10 cellular contexts compared by ENCODE assay signal in the genomic region with DNA sequence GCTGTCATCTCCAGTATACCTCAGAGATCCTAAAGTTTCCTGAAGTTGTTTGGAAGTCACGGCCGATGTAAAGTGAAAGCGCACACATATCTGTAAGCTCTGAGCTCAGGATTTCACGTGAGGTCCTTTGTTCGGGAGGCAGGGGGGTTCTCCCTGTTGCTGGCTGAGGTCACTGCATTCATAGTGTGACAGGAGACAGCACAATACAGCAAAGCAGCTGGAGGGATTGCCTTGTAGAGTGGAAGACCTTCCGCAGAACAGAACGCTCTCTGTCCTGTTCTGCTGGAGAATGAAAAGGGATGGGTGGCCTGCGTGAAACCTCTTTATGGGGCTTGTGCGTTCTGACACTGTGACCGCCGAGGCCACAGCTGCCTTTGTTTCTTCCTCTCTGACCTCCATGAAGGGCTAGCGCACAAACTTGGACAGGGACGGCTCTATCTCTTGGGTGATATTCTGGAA. TPM values are rescaled to one million over a fixed set of nuclear protein-coding genes. Genes with fewer than 3 reads are reported as not detected.
A peak's percentile ranks its signal among the peaks of the same experiment; 100 is the strongest.
DNase-seq lines count a peak whose midpoint lies in the region; ATAC-seq, FAIRE-seq and TF ChIP-seq lines count a peak whose summit lies in the region.
"Had no signal": no experiment of that assay in that cellular context is flagged by ENCODE, and none has a peak within 500 bp of the region (broad histone marks: within the 10 kb centered on the region; RNA-seq: fewer than 3 reads in every experiment).

No MANE protein-coding gene starts in this region.

- no peak overlapping the region; the same call in 1 of the 2 replicates for H3K9ac ChIP-seq in GM23248

- in situ Hi-C loops in GM23248 (cut with MboI): no loop called here

- CTCF ChIA-PET in activated CD8-positive, alpha-beta memory T cell treated with anti-CD3 and anti-CD28 coated beads, Interleukin-2, amount 10 ng/mL, durations not matched to agents 7 days and 5 days (lab: Charles Lee): interaction anchor here (1.0 to 2.4 kb wide), 8 partner anchors 9 to 77 kb away, joined by 3 to 14 read pairs (median 8); partner anchors contain the start of genes SERPINB1 and SERPINB9

- H3K27me3 Mint-ChIP-seq in activated CD8-positive, alpha-beta memory T cell treated with anti-CD3 and anti-CD28 coated beads, Interleukin-2, amount 10 ng/mL, durations not matched to agents 7 days and 5 days: no peaks in the 10 kb centered on the region

- H3K9me3 Mint-ChIP-seq in activated CD8-positive, alpha-beta memory T cell treated with anti-CD3 and anti-CD28 coated beads, Interleukin-2, amount 10 ng/mL, durations not matched to agents 7 days and 5 days (ENCODE audit: low read depth): no peaks in the 10 kb centered on the region

- H3K4me3 ChIP-seq in GM23248: no peak overlapping the region
- peak overlapping the region; percentile 52 for H3K4me3 ChIP-seq in left ventricle myocardium inferior
- no peak overlapping the region for H3K4me3 ChIP-seq in lower leg skin (ENCODE audit: low read depth, poor library complexity, severe bottlenecking)

- H3K9me3 ChIP-seq in GM23248 (ENCODE audit: low read depth) (no peaks in the 10 kb centered on the region), left ventricle myocardium inferior (replicated peaks) (no peaks in the 10 kb centered on the region)

- H3K27ac Mint-ChIP-seq in activated CD8-positive, alpha-beta memory T cell treated with anti-CD3 and anti-CD28 coated beads, Interleukin-2, amount 10 ng/mL, durations not matched to agents 7 days and 5 days: peak overlapping the region; percentile 94

- no peaks in the 10 kb centered on the region for H3K9me2 ChIP-seq in GM23248 (ENCODE audit: insufficient read depth)

- H3K27me3 ChIP-seq in GM23248 (replicated peaks; ENCODE audit: insufficient read depth) (no peaks in the 10 kb centered on the region), left ventricle myocardium inferior (ENCODE audit: low read depth) (no peaks in the 10 kb centered on the region)

- H3K4me1 Mint-ChIP-seq in activated CD8-positive, alpha-beta memory T cell treated with anti-CD3 and anti-CD28 coated beads, Interleukin-2, amount 10 ng/mL, durations not matched to agents 7 days and 5 days: peaks cover 81% of the 10 kb centered on the region

- intact Hi-C loops in left ventricle myocardium inferior (cut with micrococcal nuclease) (no loop called here), sciatic nerve (cut with DNase I) (no loop called here), lower leg skin (cut with DNase I; ENCODE audit: low total_unique reads) (loop anchor here (10.0 kb wide), 1 partner anchor 60 kb away; no protein-coding TSS in a partner anchor)

- DNase-seq in GM23248 (no peak), left ventricle myocardium inferior (no peak), sciatic nerve (ENCODE audit: low spot score) (no peak), lower leg skin (ENCODE audit: low spot score in 2 of 2) (no peak), DMS79 treated with DMSO at 0.1 percent for 48 hours (lab: John Stamatoyannopoulos, UW) (no peak), GM12891 (ENCODE audit: insufficient read length, low spot score) (no peak), SIG-M5 (lab: John Stamatoyannopoulos, UW) (no peak)
- DNase-seq in activated CD8-positive, alpha-beta memory T cell treated with anti-CD3 and anti-CD28 coated beads, Interleukin-2, amount 10 ng/mL, durations not matched to agents 7 days and 5 days: no peak
- DNase-seq: left cardiac atrium had no signal

- H3K79me2 ChIP-seq in GM23248 (ENCODE audit: insufficient read depth): no peaks in the 10 kb centered on the region

- H3K36me3 ChIP-seq in GM23248 (ENCODE audit: low read depth): no peaks in the 10 kb centered on the region
- no peaks in the 10 kb centered on the region for H3K36me3 ChIP-seq in left ventricle myocardium inferior

- no peak overlapping the region for H3K27ac ChIP-seq in GM23248
- peak overlapping the region; percentile 80 for H3K27ac ChIP-seq in left ventricle myocardium inferior (replicated peaks)

- no peak for FAIRE-seq in GM12891 (lab: Jason Lieb, UNC)
- FAIRE-seq: urothelium cell line had no signal

- peaks cover 6% of the 10 kb centered on the region for H3K36me3 Mint-ChIP-seq in activated CD8-positive, alpha-beta memory T cell treated with anti-CD3 and anti-CD28 coated beads, Interleukin-2, amount 10 ng/mL, durations not matched to agents 7 days and 5 days

- no peak for ATAC-seq in activated CD8-positive, alpha-beta memory T cell treated with anti-CD3 and anti-CD28 coated beads, Interleukin-2, amount 10 ng/mL, durations not matched to agents 7 days and 5 days
- peak; percentile 36 for ATAC-seq in sciatic nerve

- 96% methylated on average over 13 of the region's 13 CpGs for WGBS in GM23248 (ENCODE audit: low coverage in 1 of 2, low lambda C conversion rate in 2 of 2, missing lambda C conversion rate in 2 of 2), 2 experiments
- 81 to 82% methylated on average over 13 of the region's 13 CpGs for WGBS in lower leg skin, 2 donors

- H3K4me3 Mint-ChIP-seq in activated CD8-positive, alpha-beta memory T cell treated with anti-CD3 and anti-CD28 coated beads, Interleukin-2, amount 10 ng/mL, durations not matched to agents 7 days and 5 days: peak overlapping the region; percentile 64

- H4K20me1 ChIP-seq in GM23248 (ENCODE audit: insufficient read depth): no peaks in the 10 kb centered on the region

- TF ChIP-seq CTCF in left ventricle myocardium inferior (IDR thresholded peaks at IDR 0.05; ENCODE audit: borderline replicate concordance): no peak
- TF ChIP-seq CTCF in lower leg skin (IDR thresholded peaks at IDR 0.05): no peak

- H3F3A ChIP-seq in GM23248 (ENCODE audit: insufficient read depth): peaks cover 13% of the 10 kb centered on the region; the same call in 1 of the 2 replicates

- TF ChIP-seq POLR2A in lower leg skin (IDR thresholded peaks at IDR 0.05) (no peak), GM12891 (IDR thresholded peaks at IDR 0.05; ENCODE audit: low read depth, low read length) (no peak)

- H2AFZ ChIP-seq in GM23248: peak overlapping the region; percentile 97; the same call in 1 of the 2 replicates

- H3K4me1 ChIP-seq in GM23248 (ENCODE audit: insufficient read depth) (peaks cover 15% of the 10 kb centered on the region), left ventricle myocardium inferior (peaks cover 64% of the 10 kb centered on the region)

- H3K4me2 ChIP-seq in GM23248 (ENCODE audit: unreplicated experiment): no peak overlapping the region

TF ChIP-seq in GM12891, 5 proteins besides CTCF, POLR2A, EP300 and RAD21:
- TF ChIP-seq TAF1 (IDR thresholded peaks at IDR 0.05; ENCODE audit: low read depth, low read length) (no peak), POLR2AphosphoS5 (IDR thresholded peaks at IDR 0.05; ENCODE audit: low read depth, low read length) (no peak), PAX5 (IDR thresholded peaks at IDR 0.05; ENCODE audit: insufficient read depth, low read length, severe bottlenecking) (no peak), SPI1 (IDR thresholded peaks at IDR 0.05; ENCODE audit: low read depth, low read length) (no peak)

RNA-seq across cellular contexts. Expression of gene SERPINB1, which starts 13.4 kb away (rescaled TPM):
- total RNA-seq in GM23248 (2014; rRNA removed; shearing (Covaris generic)): 13.8 and 28.3 TPM in 2 replicates
- 32.5 and 32.8 TPM in 2 replicates for polyA plus RNA-seq in GM23248 (2016; fragmentation: Nextera tagmentation; extraction: Ambion mirVana)
- total RNA-seq in activated CD8-positive, alpha-beta memory T cell treated with anti-CD3 and anti-CD28 coated beads, Interleukin-2, amount 10 ng/mL, durations not matched to agents 7 days and 5 days: 10 to 100 TPM; 55.2 to 65.7 TPM
- total RNA-seq in left ventricle myocardium inferior: 23.4 TPM
- 46.1 TPM for total RNA-seq in sciatic nerve
- 10 to 100 TPM; 12.6 to 41.1 (median 17.6) TPM for total RNA-seq in lower leg skin
- 0.99 TPM for polyA plus RNA-seq in GM12891 (2012; ENCODE audit: low read depth, missing spikeins)

RNA-seq across cellular contexts. Expression of gene SERPINB9, which starts 48.0 kb away (rescaled TPM):
- 1.1 and 2.4 TPM in 2 replicates for total RNA-seq in GM23248 (2014; rRNA removed; shearing (Covaris generic))
- polyA plus RNA-seq in GM23248 (2016; fragmentation: Nextera tagmentation; extraction: Ambion mirVana): 0.91 and 1.1 TPM in 2 replicates
- total RNA-seq in activated CD8-positive, alpha-beta memory T cell treated with anti-CD3 and anti-CD28 coated beads, Interleukin-2, amount 10 ng/mL, durations not matched to agents 7 days and 5 days: 10 to 100 TPM; 56.0 to 94.9 TPM
- 3.5 TPM for total RNA-seq in left ventricle myocardium inferior
- total RNA-seq in sciatic nerve: 34.1 TPM
- total RNA-seq in lower leg skin: 1 to 10 TPM in 2 of 4 donors, under 1 TPM in 2; 0.42 to 3.9 (median 1.5) TPM
- polyA plus RNA-seq in GM12891 (2012; ENCODE audit: low read depth, missing spikeins): 5.6 TPM
